20 cellular contexts compared by ENCODE assay signal in genomic region chr2:200588076-200588678, GRCh38. TPM values are rescaled to one million over a fixed set of nuclear protein-coding genes. Genes with fewer than 3 reads are reported as not detected.
"Had no signal": no experiment of that assay in that cellular context is flagged by ENCODE, and none has a peak within 500 bp of the region (broad histone marks: within the 10 kb centered on the region; RNA-seq: fewer than 3 reads in every experiment).

No MANE protein-coding gene starts in this region.

- H3K9me3 ChIP-seq: heart right ventricle, left lung, prostate gland, thyroid gland had no signal

- FAIRE-seq: keratinocyte, urothelium cell line had no signal

- H3K36me3 ChIP-seq: heart right ventricle, left lung, prostate gland, thyroid gland had no signal

- ATAC-seq: activated T-cell treated with anti-CD3 and anti-CD28 coated beads, Interleukin-2, amount 50 U/mL, for 4 hours; heart right ventricle; left lung; naive thymus-derived CD8-positive, alpha-beta T cell; stimulated activated naive CD8-positive, alpha-beta T cell treated with anti-CD3 and anti-CD28 coated beads, Interleukin-15, Interleukin-2, amounts not matched to agents 100 U/mL and 50 U/mL, for 24 hours had no signal

- DNase-seq: activated CD4-positive, alpha-beta T cell treated with anti-CD3 and anti-CD28 coated beads for 4 hours; activated CD4-positive, alpha-beta T cell treated with anti-CD3 and anti-CD28 coated beads, Interleukin-2, amount 50 U/mL, for 48 hours; activated CD4-positive, CD25-positive, alpha-beta regulatory T cell; activated CD8-positive, alpha-beta memory T cell treated with anti-CD3 and anti-CD28 coated beads, Interleukin-2, amount 50 U/mL, for 48 hours; activated naive CD4-positive, alpha-beta T cell; activated T-cell treated with anti-CD3 and anti-CD28 coated beads, Interleukin-2, amount 50 U/mL, for 4 hours; amniotic stem cell; foreskin fibroblast; heart right ventricle; left lung; naive thymus-derived CD8-positive, alpha-beta T cell; stimulated activated CD4-positive, alpha-beta T cell treated with anti-CD3 and anti-CD28 coated beads, Interleukin-4, amount 100 ng/mL, for 24 hours; stimulated activated naive CD8-positive, alpha-beta T cell treated with anti-CD3 and anti-CD28 coated beads, Interleukin-15, Interleukin-2, amounts not matched to agents 100 U/mL and 50 U/mL, for 24 hours; thyroid gland had no signal

- H3K27ac ChIP-seq: epithelial cell of prostate, heart right ventricle, left lung, thyroid gland had no signal

- H3K4me1 ChIP-seq: prostate gland had no signal

- H3K27me3 ChIP-seq: thyroid gland had no signal

- H3K4me3 ChIP-seq: heart right ventricle, left lung, prostate gland, thyroid gland had no signal

RNA-seq across cellular contexts. Expression of gene AOX1, which starts 2.4 kb away (rescaled TPM):
- total RNA-seq: activated CD8-positive, alpha-beta memory T cell treated with anti-CD3 and anti-CD28 coated beads for 36 hours; activated T-helper 2 cell treated with anti-CD3 and anti-CD28 coated beads, Interferon-gamma antibody, Interleukin-2, Interleukin-4, amounts not matched to agents 10 μg/mL and 5 μg/mL and 100 μg/mL, durations not matched to agents 14 hours and 24 hours and 36 hours; naive thymus-derived CD8-positive, alpha-beta T cell had no signal
- polyA plus RNA-seq: naive thymus-derived CD8-positive, alpha-beta T cell had no signal
